Comparison of ENCODE assay signal across 26 cellular contexts in the genomic region with DNA sequence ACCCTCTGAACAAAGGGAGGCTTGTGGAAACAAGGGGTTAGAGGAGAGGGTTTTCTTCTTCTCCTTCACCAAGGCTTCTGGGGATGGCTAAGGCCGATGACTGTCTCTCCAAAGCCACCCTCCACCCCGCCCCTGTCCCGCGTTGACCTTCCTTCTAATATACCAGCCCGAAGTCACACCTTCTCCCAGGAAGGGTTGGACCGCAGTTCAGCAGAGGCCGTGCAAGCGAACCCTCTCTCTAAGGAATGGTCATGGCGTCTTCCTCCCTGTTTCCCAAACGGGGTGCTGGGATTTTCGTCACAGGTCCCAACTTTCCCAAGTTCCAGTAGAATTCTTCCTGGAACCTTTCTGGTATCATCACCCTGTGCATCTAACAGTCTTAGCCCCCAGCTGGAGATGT. TPM values are rescaled to one million over a fixed set of nuclear protein-coding genes. Genes with fewer than 3 reads are reported as not detected.
"Had no signal": no experiment of that assay in that cellular context is flagged by ENCODE, and none has a peak within 500 bp of the region (broad histone marks: within the 10 kb centered on the region; RNA-seq: fewer than 3 reads in every experiment).

No MANE protein-coding gene starts in this region.

- H3K4me2 ChIP-seq: KMS-11, SK-N-SH had no signal

- ATAC-seq: T-cell had no signal

- FAIRE-seq: RCC 7860 had no signal

- DNase-seq: Kasumi-1, MV-4-11, NCI-H1048, NCI-H1105, NCI-H1417, NCI-H1436 treated with DMSO at 0.1 percent for 48 hours, NCI-H1694, NCI-H187 treated with DMSO at 0.1 percent for 48 hours, NCI-H2029 treated with DMSO at 0.1 percent for 48 hours, NCI-H2171 treated with DMSO at 0.1 percent for 48 hours, NCI-H2227 treated with DMSO at 0.1 percent for 48 hours, NCI-H446, NCI-H510A, NCI-H524 treated with DMSO at 0.1 percent for 48 hours, NCI-H69, NCI-H774, Right ventricle myocardium superior, RPMI8226, SIG-M5, SK-N-SH, SW 1271, T-cell had no signal

- H3K27ac ChIP-seq: HL-60, KMS-11 had no signal

- H3K9ac ChIP-seq: KMS-11, SK-N-SH had no signal

- H3K9me3 ChIP-seq: SK-N-SH had no signal

RNA-seq across cellular contexts. Expression of a gene that starts 49.6 kb away (rescaled TPM):
- total RNA-seq: MCF 10A, Right ventricle myocardium superior had no signal
